8 cellular contexts compared by ENCODE assay signal in the genomic region with DNA sequence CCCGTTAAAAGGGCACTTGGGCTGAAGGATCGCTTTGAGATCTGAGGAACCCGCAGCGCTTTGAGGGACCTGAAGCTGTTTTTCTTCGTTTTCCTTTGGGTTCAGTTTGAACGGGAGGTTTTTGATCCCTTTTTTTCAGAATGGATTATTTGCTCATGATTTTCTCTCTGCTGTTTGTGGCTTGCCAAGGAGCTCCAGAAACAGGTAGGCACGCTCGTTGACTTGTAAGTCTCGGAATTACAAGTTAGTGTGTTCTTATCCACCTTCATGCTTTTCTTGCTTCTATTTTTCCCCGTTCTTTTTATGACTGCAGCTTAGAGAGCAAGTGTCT. TPM values are rescaled to one million over a fixed set of nuclear protein-coding genes. Genes with fewer than 3 reads are reported as not detected.
DNase-seq lines count a peak whose midpoint lies in the region; ATAC-seq, FAIRE-seq and TF ChIP-seq lines count a peak whose summit lies in the region.

No MANE protein-coding gene starts in this region.

- H3K4me1 ChIP-seq in K562 (replicated peaks in 1 of 2; ENCODE audit: control insufficient read depth in 2 of 2, insufficient read depth in 2 of 2, low read length in 2 of 2) (peaks cover 0 to 10% of the 10 kb centered on the region in 2 experiments; a peak in 2 of 5 replicates), mucosa of stomach (ENCODE audit: control insufficient read depth, insufficient read depth, low read length) (peaks cover 16% of the 10 kb centered on the region)

- no peak overlapping the region for H3K27ac ChIP-seq in K562 (ENCODE audit: extremely low read depth, low read depth, low read length)

- H3K36me3 ChIP-seq in BJ (ENCODE audit: control insufficient read depth, insufficient read depth, low read length), result no peaks in the 10 kb centered on the region
- H3K36me3 ChIP-seq in K562 (ENCODE audit: control insufficient read depth, insufficient read depth, low read length), result no peaks in the 10 kb centered on the region
- no peaks in the 10 kb centered on the region for H3K36me3 ChIP-seq in mucosa of stomach (ENCODE audit: control insufficient read depth, insufficient read depth, low read length)

- no peak overlapping the region for H2AFZ ChIP-seq in K562 (ENCODE audit: low read depth, low read length)

- H3K79me2 ChIP-seq in K562 (ENCODE audit: control insufficient read depth, insufficient read depth, low read length), result no peaks in the 10 kb centered on the region

- H4K20me1 ChIP-seq in K562 (replicated peaks; ENCODE audit: control insufficient read depth, insufficient read depth, low read length), result no peaks in the 10 kb centered on the region

- CTCF ChIA-PET in BJ (lab: Yijun Ruan, JAX), result interaction anchor here (0.7 to 14.0 kb wide), 36 partner anchors 9 to 1191 kb away, joined by 3 to 212 read pairs (median 3); no protein-coding TSS in a partner anchor
- CTCF ChIA-PET in K562 (lab: Yijun Ruan, JAX; ENCODE audit: low intra/inter-chr PET ratio), result interaction anchor here (1.7 kb wide), 1 partner anchor 637 kb away, joined by 4 read pairs; no protein-coding TSS in a partner anchor

- ATAC-seq in K562, result no peak
- no peak for ATAC-seq in HG03095 (IDR thresholded peaks at IDR 0.05; ENCODE audit: unreplicated experiment)

- H3K27me3 ChIP-seq in BJ (ENCODE audit: control insufficient read depth, insufficient read depth, low read length) (no peaks in the 10 kb centered on the region), K562 (ENCODE audit: control insufficient read depth in 2 of 2, insufficient read depth in 2 of 2, low read length in 2 of 2) (peaks cover 24 to 37% of the 10 kb centered on the region in 2 experiments), mucosa of stomach (ENCODE audit: control insufficient read depth, insufficient read depth, low read length) (peaks cover 5% of the 10 kb centered on the region)

- BruUV-seq in K562 (replicated peaks; lab: Mats Ljungman, UMichigan), result no TSS peak

- in situ Hi-C loops in K562 (cut with MboI), result loop anchor here (5.0 kb wide), 1 partner anchor 638 kb away; no protein-coding TSS in a partner anchor
- in situ Hi-C loops in KBM-7 (cut with MboI; ENCODE audit: low pct_unique_long_range_greater_than_20kb, low sequenced_read_pairs), result no loop called here

- no peak for TF ChIP-seq CTCF in BJ (IDR thresholded peaks at IDR 0.05; ENCODE audit: insufficient read depth, low read depth, low read length)
- no peak for TF ChIP-seq CTCF in HFF-Myc (IDR thresholded peaks at IDR 0.05; ENCODE audit: low read depth, low read length, missing control alignments)
- no peak for TF ChIP-seq CTCF in K562 (IDR thresholded peaks at IDR 0.05 in 2 of 3, conservative IDR thresholded peaks at IDR 0.05 in 1 of 3; ENCODE audit: insufficient read depth in 2 of 3, low read depth in 1 of 3, low read length in 3 of 3)

- POLR2A ChIA-PET in BJ (lab: Charles Lee), result interaction anchor here (0.7 kb wide), 2 partner anchors 316 to 655 kb away, joined by 3 to 4 read pairs; no protein-coding TSS in a partner anchor
- POLR2A ChIA-PET in K562 (lab: Yijun Ruan, JAX), result interaction anchor here (0.7 to 2.0 kb wide), 2 partner anchors 322 to 645 kb away, joined by 4 read pairs; no protein-coding TSS in a partner anchor

- no peak for TF ChIP-seq POLR2A in K562 (conservative IDR thresholded peaks at IDR 0.05)

- H3K9me3 ChIP-seq in K562 (replicated peaks; ENCODE audit: control insufficient read depth, insufficient read depth, low read depth, low read length), result no peaks in the 10 kb centered on the region
- no peaks in the 10 kb centered on the region for H3K9me3 ChIP-seq in mucosa of stomach (ENCODE audit: control insufficient read depth, low read length)

- intact Hi-C loops in K562 (cut with micrococcal nuclease), result loop anchor here (2.0 kb wide), 1 partner anchor 314 kb away; no protein-coding TSS in a partner anchor

- under 1% methylated on average over 10 of the region's 10 CpGs for WGBS in K562 (ENCODE audit: insufficient coverage, low coverage, missing lambda C conversion rate)

- H3K4me2 ChIP-seq in K562 (ENCODE audit: insufficient read depth, low read length), result no peak overlapping the region

- no peak for TF ChIP-seq RAD21 in K562 (CRISPR knock-in tag; conservative IDR thresholded peaks at IDR 0.05 in 1 of 2, IDR thresholded peaks at IDR 0.05 in 1 of 2)

- FAIRE-seq in K562 (lab: Jason Lieb, UNC) (no peak), RCC 7860 (lab: Jason Lieb, UNC) (no peak)

- H3K9ac ChIP-seq in K562 (ENCODE audit: insufficient read depth in 1 of 2, low read depth in 2 of 2, low read length in 2 of 2) (no peak overlapping the region), mucosa of stomach (ENCODE audit: low read length) (peak overlapping the region; percentile 27)

- DNase-seq in BJ (ENCODE audit: low read depth) (no peak), HFF-Myc (ENCODE audit: extremely low read depth, low read depth) (no peak), K562 (ENCODE audit: extremely low read depth in 1 of 4, low spot score in 3 of 4) (no peak), cortex of kidney (lab: John Stamatoyannopoulos, UW) (no peak), RCC 7860 (ENCODE audit: low spot score) (no peak), KBM-7 (no peak)

- TF ChIP-seq EP300 in K562 (IDR thresholded peaks at IDR 0.05; ENCODE audit: low read length), result no peak

- no peaks in the 10 kb centered on the region for H3K9me1 ChIP-seq in K562 (ENCODE audit: control insufficient read depth, insufficient read depth, low read length)

- H3K4me3 ChIP-seq in BJ (ENCODE audit: low read depth, low read length), result peak overlapping the region; percentile 58
- peak overlapping the region; percentile 55 for H3K4me3 ChIP-seq in HFF-Myc (replicated peaks; ENCODE audit: low read depth, low read length)
- H3K4me3 ChIP-seq in K562, result no peak overlapping the region
- H3K4me3 ChIP-seq in mucosa of stomach (ENCODE audit: low read length), result no peak overlapping the region

TF ChIP-seq in K562, 482 proteins besides CTCF, POLR2A, EP300 and RAD21:
- TF ChIP-seq NRF1 (conservative IDR thresholded peaks at IDR 0.05 in 1 of 2, IDR thresholded peaks at IDR 0.05 in 1 of 2), result peak in 1 of 2 experiments; percentile 12; a peak in 2 of 4 replicates
- TF ChIP-seq SRSF1 (IDR thresholded peaks at IDR 0.05; ENCODE audit: low read depth, low read length), result no peak
- TF ChIP-seq EZH2 (IDR thresholded peaks at IDR 0.05; ENCODE audit: borderline replicate concordance, low read depth, low read length), result 0 out of 2 replicates have a peak, but pooled peaks have one; percentile 21

RNA-seq across cellular contexts. Expression of a gene that starts 0.3 kb away (rescaled TPM):
- polyA plus RNA-seq in BJ (2011; rRNA removed) (3.2 and 4.0 TPM in 2 replicates), K562 (2011; rRNA removed) (0.03 TPM in 1 of 2 replicates, not detected in the other), K562 (2014; fragmentation: Illumina TruSeq; extraction: Trizol) (0.06 and 0.07 TPM in 2 replicates), K562 (2014; fragmentation: Nextera tagmentation; extraction: Ambion mirVana) (not detected), K562 (2014; rRNA removed) (0.07 TPM in 1 of 2 replicates, not detected in the other)
- 2.2 and 2.8 TPM in 2 replicates for polyA minus RNA-seq in BJ (2011; rRNA and poly(A)+ RNA removed)
- total RNA-seq in K562 (2011; cell fraction: chromatin; rRNA removed; ENCODE audit: low replicate concordance), result not detected in 2 replicates
- not detected in 2 replicates for total RNA-seq in K562 (2011; cell fraction: nucleolus; rRNA removed)
- not detected in 2 replicates for total RNA-seq in K562 (2011; cell fraction: nucleoplasm; rRNA removed)
- total RNA-seq in K562 (2014; rRNA removed) (not detected in 2 replicates), K562 (2014; rRNA removed; fragmentation: Illumina TruSeq; extraction: Trizol) (not detected in 2 replicates), K562 (2015; rRNA removed; fragmentation: Illumina TruSeq; extraction: Trizol) (0.08 TPM in 1 of 2 replicates, not detected in the other), K562 (2021) (not detected in 2 replicates)
- polyA plus RNA-seq in K562 (2011; cell fraction: cytosol; rRNA removed), result 0.06 and 0.07 TPM in 2 replicates
- polyA plus RNA-seq in K562 (2011; cell fraction: nucleus; rRNA removed), result 0.10 and 0.25 TPM in 2 replicates
- 0.05 and 0.10 TPM in 2 replicates for polyA plus RNA-seq in K562 (2012)
- not detected in 2 replicates for polyA minus RNA-seq in K562 (2011; rRNA and poly(A)+ RNA removed)
- not detected in 2 replicates for polyA minus RNA-seq in K562 (2011; cell fraction: cytosol; rRNA and poly(A)+ RNA removed)
- not detected in 2 replicates for polyA minus RNA-seq in K562 (2011; cell fraction: nucleus; rRNA and poly(A)+ RNA removed)

Comparison
In these comparisons a context has a peak if more than half of its experiments do, and no peak if none do; other contexts are left out.
1. H3K4me3 ChIP-seq: peak in BJ (single experiment) and HFF-Myc (single experiment); none in K562 (single experiment) and mucosa of stomach (single experiment).